1 cellular context compared by ENCODE assay signal in the genomic region with DNA sequence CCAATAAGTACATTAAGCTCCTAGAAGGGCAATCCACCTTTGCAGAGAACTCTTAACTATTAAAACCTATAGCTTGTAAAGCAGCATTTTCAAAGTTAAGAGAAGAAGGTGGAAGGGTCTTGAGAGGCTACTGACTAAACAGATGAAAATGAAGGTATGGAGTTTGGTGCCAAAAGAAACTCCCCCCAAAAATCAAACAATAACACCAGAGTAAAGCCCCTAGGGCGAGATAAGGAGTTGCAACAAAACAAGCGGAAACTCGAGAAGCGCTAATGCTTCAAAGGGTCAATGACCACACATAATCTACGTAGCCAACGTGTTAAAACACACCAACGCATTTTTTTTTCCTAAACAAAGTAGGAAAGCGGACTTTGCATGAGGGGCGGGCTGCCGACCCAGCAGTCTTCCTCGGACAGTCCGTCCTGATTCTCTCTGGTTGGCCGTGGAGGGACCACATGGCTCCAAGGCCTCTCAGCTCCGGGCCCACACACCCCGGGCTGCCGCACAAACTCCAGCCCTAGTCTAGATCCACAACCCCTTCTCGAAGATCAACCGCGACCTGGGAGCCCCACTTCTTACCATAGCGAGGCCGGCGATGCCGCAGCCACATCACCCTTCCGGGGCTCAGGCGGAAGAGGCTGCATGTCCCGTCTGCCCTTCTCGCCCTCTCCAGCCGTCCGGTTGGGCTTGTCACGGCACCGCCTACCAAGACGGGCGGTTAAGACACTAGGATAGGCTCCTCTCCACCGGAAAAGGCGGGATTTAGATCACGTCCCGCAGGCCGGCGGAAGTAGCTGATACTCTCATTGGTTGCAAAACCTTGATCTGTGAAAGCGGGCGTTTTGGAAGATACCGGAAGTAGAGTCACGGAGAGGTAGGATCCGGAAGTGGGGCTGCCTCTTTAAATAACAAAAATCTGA.
TF ChIP-seq lines count a peak whose summit lies in the region.

A gene with protein sequence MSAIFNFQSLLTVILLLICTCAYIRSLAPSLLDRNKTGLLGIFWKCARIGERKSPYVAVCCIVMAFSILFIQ (minus strand): TSS at position 653 of the 920 bp plus-strand sequence. CDS start 71 bp downstream, at position 582.
A gene (plus strand): TSS at position 806 of the 920 bp plus-strand sequence. CDS start 27,373 bp downstream, outside the sequence.

TF ChIP-seq in K562, 482 proteins besides CTCF, POLR2A, EP300 and RAD21 (continued from another document):
- TF ChIP-seq JUND (IDR thresholded peaks at IDR 0.05; ENCODE audit: borderline replicate concordance, low read depth, low read length) = peak; percentile 42; the same call in 1 of the 2 replicates
- peak; percentile 43; the same call in 1 of the 3 replicates for TF ChIP-seq JUND (tag; IDR thresholded peaks at IDR 0.05; ENCODE audit: borderline replicate concordance, low read depth, low read length)
- TF ChIP-seq, protein P1, sequence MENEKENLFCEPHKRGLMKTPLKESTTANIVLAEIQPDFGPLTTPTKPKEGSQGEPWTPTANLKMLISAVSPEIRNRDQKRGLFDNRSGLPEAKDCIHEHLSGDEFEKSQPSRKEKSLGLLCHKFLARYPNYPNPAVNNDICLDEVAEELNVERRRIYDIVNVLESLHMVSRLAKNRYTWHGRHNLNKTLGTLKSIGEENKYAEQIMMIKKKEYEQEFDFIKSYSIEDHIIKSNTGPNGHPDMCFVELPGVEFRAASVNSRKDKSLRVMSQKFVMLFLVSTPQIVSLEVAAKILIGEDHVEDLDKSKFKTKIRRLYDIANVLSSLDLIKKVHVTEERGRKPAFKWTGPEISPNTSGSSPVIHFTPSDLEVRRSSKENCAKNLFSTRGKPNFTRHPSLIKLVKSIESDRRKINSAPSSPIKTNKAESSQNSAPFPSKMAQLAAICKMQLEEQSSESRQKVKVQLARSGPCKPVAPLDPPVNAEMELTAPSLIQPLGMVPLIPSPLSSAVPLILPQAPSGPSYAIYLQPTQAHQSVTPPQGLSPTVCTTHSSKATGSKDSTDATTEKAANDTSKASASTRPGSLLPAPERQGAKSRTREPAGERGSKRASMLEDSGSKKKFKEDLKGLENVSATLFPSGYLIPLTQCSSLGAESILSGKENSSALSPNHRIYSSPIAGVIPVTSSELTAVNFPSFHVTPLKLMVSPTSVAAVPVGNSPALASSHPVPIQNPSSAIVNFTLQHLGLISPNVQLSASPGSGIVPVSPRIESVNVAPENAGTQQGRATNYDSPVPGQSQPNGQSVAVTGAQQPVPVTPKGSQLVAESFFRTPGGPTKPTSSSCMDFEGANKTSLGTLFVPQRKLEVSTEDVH (IDR thresholded peaks at IDR 0.05; ENCODE audit: low read depth, partially characterized antibody) = peak; percentile 96
- peak; percentile 89 for TF ChIP-seq CXXC5 (CRISPR knock-in tag; IDR thresholded peaks at IDR 0.05)
- peak; percentile 86 for TF ChIP-seq CEBPB (tag; IDR thresholded peaks at IDR 0.05)
- TF ChIP-seq HCFC1 (IDR thresholded peaks at IDR 0.05; ENCODE audit: low read depth, low read length) = peak; percentile 63
- TF ChIP-seq FOXK2 (conservative IDR thresholded peaks at IDR 0.05 in 1 of 2, IDR thresholded peaks at IDR 0.05 in 1 of 2; ENCODE audit: low read depth in 2 of 2) = peak in 1 of 2 experiments; percentile 46; a peak in 1 of 4 replicates
- TF ChIP-seq HDAC2 (IDR thresholded peaks at IDR 0.05) = peak; percentile 68
- TF ChIP-seq ATF7 (IDR thresholded peaks at IDR 0.05) = peak; percentile 68
- TF ChIP-seq LARP7 (IDR thresholded peaks at IDR 0.05) = no peak
- 0 out of 2 replicates have a peak, but pooled peaks have one; percentile 42 for TF ChIP-seq TCF7 (IDR thresholded peaks at IDR 0.05; ENCODE audit: borderline replicate concordance)
- peak; percentile 50; the same call in 1 of the 2 replicates for TF ChIP-seq CREB1 (IDR thresholded peaks at IDR 0.05)
- TF ChIP-seq CREB1 (CRISPR knock-in tag; IDR thresholded peaks at IDR 0.05) = peak; percentile 71; the same call in 1 of the 2 replicates
- TF ChIP-seq MBD2 (IDR thresholded peaks at IDR 0.05; ENCODE audit: borderline replicate concordance, low read depth) = peak; percentile 78
- 0 out of 4 replicates have a peak, but pooled peaks of 1 of the 2 experiments have one; percentile 16 for TF ChIP-seq NONO (IDR thresholded peaks at IDR 0.05; ENCODE audit: low read depth in 2 of 2, low read length in 1 of 2)
- TF ChIP-seq, protein P2, sequence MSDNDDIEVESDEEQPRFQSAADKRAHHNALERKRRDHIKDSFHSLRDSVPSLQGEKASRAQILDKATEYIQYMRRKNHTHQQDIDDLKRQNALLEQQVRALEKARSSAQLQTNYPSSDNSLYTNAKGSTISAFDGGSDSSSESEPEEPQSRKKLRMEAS (CRISPR knock-in tag; IDR thresholded peaks at IDR 0.05) = peak; percentile 74
- TF ChIP-seq, protein P3, sequence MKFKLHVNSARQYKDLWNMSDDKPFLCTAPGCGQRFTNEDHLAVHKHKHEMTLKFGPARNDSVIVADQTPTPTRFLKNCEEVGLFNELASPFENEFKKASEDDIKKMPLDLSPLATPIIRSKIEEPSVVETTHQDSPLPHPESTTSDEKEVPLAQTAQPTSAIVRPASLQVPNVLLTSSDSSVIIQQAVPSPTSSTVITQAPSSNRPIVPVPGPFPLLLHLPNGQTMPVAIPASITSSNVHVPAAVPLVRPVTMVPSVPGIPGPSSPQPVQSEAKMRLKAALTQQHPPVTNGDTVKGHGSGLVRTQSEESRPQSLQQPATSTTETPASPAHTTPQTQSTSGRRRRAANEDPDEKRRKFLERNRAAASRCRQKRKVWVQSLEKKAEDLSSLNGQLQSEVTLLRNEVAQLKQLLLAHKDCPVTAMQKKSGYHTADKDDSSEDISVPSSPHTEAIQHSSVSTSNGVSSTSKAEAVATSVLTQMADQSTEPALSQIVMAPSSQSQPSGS (CRISPR knock-in tag; IDR thresholded peaks at IDR 0.05) = no peak
- TF ChIP-seq, protein P4, sequence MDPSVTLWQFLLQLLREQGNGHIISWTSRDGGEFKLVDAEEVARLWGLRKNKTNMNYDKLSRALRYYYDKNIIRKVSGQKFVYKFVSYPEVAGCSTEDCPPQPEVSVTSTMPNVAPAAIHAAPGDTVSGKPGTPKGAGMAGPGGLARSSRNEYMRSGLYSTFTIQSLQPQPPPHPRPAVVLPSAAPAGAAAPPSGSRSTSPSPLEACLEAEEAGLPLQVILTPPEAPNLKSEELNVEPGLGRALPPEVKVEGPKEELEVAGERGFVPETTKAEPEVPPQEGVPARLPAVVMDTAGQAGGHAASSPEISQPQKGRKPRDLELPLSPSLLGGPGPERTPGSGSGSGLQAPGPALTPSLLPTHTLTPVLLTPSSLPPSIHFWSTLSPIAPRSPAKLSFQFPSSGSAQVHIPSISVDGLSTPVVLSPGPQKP (CRISPR knock-in tag; IDR thresholded peaks at IDR 0.05) = no peak
- TF ChIP-seq ZBTB7A (IDR thresholded peaks at IDR 0.05; ENCODE audit: borderline replicate concordance, control insufficient read depth, low read depth, low read length) = 0 out of 2 replicates have a peak, but pooled peaks have one; percentile 4
- TF ChIP-seq HOXB6 (CRISPR knock-in tag; IDR thresholded peaks at IDR 0.05; ENCODE audit: borderline replicate concordance) = 0 out of 2 replicates have a peak, but pooled peaks have one; percentile 23
- TF ChIP-seq KAT7 (CRISPR knock-in tag; IDR thresholded peaks at IDR 0.05; ENCODE audit: borderline replicate concordance) = 0 out of 2 replicates have a peak, but pooled peaks have one; percentile 17
- TF ChIP-seq, protein P5, sequence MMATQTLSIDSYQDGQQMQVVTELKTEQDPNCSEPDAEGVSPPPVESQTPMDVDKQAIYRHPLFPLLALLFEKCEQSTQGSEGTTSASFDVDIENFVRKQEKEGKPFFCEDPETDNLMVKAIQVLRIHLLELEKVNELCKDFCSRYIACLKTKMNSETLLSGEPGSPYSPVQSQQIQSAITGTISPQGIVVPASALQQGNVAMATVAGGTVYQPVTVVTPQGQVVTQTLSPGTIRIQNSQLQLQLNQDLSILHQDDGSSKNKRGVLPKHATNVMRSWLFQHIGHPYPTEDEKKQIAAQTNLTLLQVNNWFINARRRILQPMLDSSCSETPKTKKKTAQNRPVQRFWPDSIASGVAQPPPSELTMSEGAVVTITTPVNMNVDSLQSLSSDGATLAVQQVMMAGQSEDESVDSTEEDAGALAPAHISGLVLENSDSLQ (IDR thresholded peaks at IDR 0.05) = peak; percentile 95
- TF ChIP-seq NFRKB (IDR thresholded peaks at IDR 0.05; ENCODE audit: low read depth) = peak; percentile 59
- TF ChIP-seq, protein P6, sequence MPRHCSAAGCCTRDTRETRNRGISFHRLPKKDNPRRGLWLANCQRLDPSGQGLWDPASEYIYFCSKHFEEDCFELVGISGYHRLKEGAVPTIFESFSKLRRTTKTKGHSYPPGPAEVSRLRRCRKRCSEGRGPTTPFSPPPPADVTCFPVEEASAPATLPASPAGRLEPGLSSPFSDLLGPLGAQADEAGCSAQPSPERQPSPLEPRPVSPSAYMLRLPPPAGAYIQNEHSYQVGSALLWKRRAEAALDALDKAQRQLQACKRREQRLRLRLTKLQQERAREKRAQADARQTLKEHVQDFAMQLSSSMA (CRISPR knock-in tag; IDR thresholded peaks at IDR 0.05) = peak; percentile 34; the same call in 1 of the 2 replicates
- peak; percentile 7; the same call in 1 of the 2 replicates for TF ChIP-seq RAD51 (IDR thresholded peaks at IDR 0.05; ENCODE audit: borderline replicate concordance, low read depth)
- TF ChIP-seq TAF1 (IDR thresholded peaks at IDR 0.05; ENCODE audit: control insufficient read depth, extremely low read depth, insufficient read depth, low read length, severe bottlenecking) = peak; percentile 89
- peak; percentile 97 for TF ChIP-seq SUPT5H (IDR thresholded peaks at IDR 0.05)
- TF ChIP-seq, protein P7, sequence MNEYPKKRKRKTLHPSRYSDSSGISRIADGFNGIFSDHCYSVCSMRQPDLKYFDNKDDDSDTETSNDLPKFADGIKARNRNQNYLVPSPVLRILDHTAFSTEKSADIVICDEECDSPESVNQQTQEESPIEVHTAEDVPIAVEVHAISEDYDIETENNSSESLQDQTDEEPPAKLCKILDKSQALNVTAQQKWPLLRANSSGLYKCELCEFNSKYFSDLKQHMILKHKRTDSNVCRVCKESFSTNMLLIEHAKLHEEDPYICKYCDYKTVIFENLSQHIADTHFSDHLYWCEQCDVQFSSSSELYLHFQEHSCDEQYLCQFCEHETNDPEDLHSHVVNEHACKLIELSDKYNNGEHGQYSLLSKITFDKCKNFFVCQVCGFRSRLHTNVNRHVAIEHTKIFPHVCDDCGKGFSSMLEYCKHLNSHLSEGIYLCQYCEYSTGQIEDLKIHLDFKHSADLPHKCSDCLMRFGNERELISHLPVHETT (CRISPR knock-in tag; conservative IDR thresholded peaks at IDR 0.05 in 1 of 2, IDR thresholded peaks at IDR 0.05 in 1 of 2) = peak in 1 of 2 experiments; percentile 28; a peak in 1 of 4 replicates
- TF ChIP-seq HNRNPUL1 (IDR thresholded peaks at IDR 0.05; ENCODE audit: low read length) = no peak
- peak; percentile 24; the same call in 1 of the 2 replicates for TF ChIP-seq FOXJ2 (tag; IDR thresholded peaks at IDR 0.05)
- peak; percentile 85 for TF ChIP-seq ESRRA (IDR thresholded peaks at IDR 0.05; ENCODE audit: borderline replicate concordance, low read depth)
- TF ChIP-seq ADNP (tag; IDR thresholded peaks at IDR 0.05) = no peak
- TF ChIP-seq, protein P8, sequence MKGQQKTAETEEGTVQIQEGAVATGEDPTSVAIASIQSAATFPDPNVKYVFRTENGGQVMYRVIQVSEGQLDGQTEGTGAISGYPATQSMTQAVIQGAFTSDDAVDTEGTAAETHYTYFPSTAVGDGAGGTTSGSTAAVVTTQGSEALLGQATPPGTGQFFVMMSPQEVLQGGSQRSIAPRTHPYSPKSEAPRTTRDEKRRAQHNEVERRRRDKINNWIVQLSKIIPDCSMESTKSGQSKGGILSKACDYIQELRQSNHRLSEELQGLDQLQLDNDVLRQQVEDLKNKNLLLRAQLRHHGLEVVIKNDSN (CRISPR knock-in tag; IDR thresholded peaks at IDR 0.05) = peak; percentile 53; the same call in 1 of the 2 replicates
- no peak for TF ChIP-seq ZNF3 (CRISPR knock-in tag; IDR thresholded peaks at IDR 0.05)
- TF ChIP-seq PHF21A (IDR thresholded peaks at IDR 0.05; ENCODE audit: borderline replicate concordance, low read depth) = 0 out of 2 replicates have a peak, but pooled peaks have one; percentile 22
- peak; percentile 30 for TF ChIP-seq HMGN3 (IDR thresholded peaks at IDR 0.05; ENCODE audit: borderline replicate concordance, extremely low read depth, insufficient read length, low read depth, low read length)
